In genomic region chr10:17640331-17640816, GRCh38 we compare ENCODE assay signal across 25 cellular contexts. TPM values are rescaled to one million over a fixed set of nuclear protein-coding genes. Genes with fewer than 3 reads are reported as not detected.
DNase-seq lines count a peak whose midpoint lies in the region; ATAC-seq, FAIRE-seq and TF ChIP-seq lines count a peak whose summit lies in the region.
"Had no signal": no experiment of that assay in that cellular context is flagged by ENCODE, and none has a peak within 500 bp of the region (broad histone marks: within the 10 kb centered on the region; RNA-seq: fewer than 3 reads in every experiment).

No MANE protein-coding gene starts in this region.

- CTCF ChIA-PET in HepG2 (lab: Yijun Ruan, JAX; ENCODE audit: low intra/inter-chr PET ratio, low total read pairs) = no interaction called here
- CTCF ChIA-PET in activated naive CD4-positive, alpha-beta T cell treated with anti-CD3 and anti-CD28 coated beads, Interleukin-2, amount 10 ng/mL, durations not matched to agents 7 days and 5 days (lab: Charles Lee) = no interaction called here

- no peak for TF ChIP-seq EP300 in HepG2 (IDR thresholded peaks at IDR 0.05; ENCODE audit: low read depth in 2 of 2, low read length in 2 of 2)
- TF ChIP-seq EP300 in HepG2 (CRISPR knock-in tag; IDR thresholded peaks at IDR 0.05; ENCODE audit: borderline replicate concordance) = no peak

- peaks cover 32% of the 10 kb centered on the region for H3K79me2 ChIP-seq in HepG2 (ENCODE audit: insufficient read depth, low read length)

- intact Hi-C loops in HepG2 (cut with micrococcal nuclease; ENCODE audit: unreplicated experiment) = no loop called here
- intact Hi-C loops in right lobe of liver (cut with DNase I) = no loop called here
- intact Hi-C loops in gastrocnemius medialis (cut with DNase I; ENCODE audit: low total_unique reads) = no loop called here

- H3K4me2 ChIP-seq in HepG2 (ENCODE audit: low read depth, low read length) = no peak overlapping the region
- H3K4me2 ChIP-seq: BLaER1 treated with 17β-estradiol and CSF1 and Interleukin-3, amounts not matched to agents 10 nM and 100 nM had no signal

- H3K4me3 ChIP-seq in HepG2 (replicated peaks in 1 of 3; ENCODE audit: insufficient read depth in 1 of 3, low read depth in 2 of 3, low read length in 3 of 3) = no peak overlapping the region
- H3K4me3 ChIP-seq in right lobe of liver = no peak overlapping the region
- no peak overlapping the region for H3K4me3 ChIP-seq in gastrocnemius medialis
- H3K4me3 ChIP-seq: BLaER1 treated with 17β-estradiol and CSF1 and Interleukin-3, amounts not matched to agents 10 nM and 100 nM; HAP-1 had no signal

- no peak for ATAC-seq in HepG2
- no peak for ATAC-seq in right lobe of liver
- no peak for ATAC-seq in gastrocnemius medialis

- DNase-seq in HepG2 (ENCODE audit: low spot score) = no peak
- DNase-seq in right lobe of liver = no peak
- DNase-seq in progenitor cell of endocrine pancreas (ENCODE audit: low spot score, unreplicated experiment) = no peak
- no peak for DNase-seq in NCI-H1436 (lab: John Stamatoyannopoulos, UW)
- no peak for DNase-seq in activated naive CD4-positive, alpha-beta T cell treated with anti-CD3 and anti-CD28 coated beads, Interleukin-2, amount 10 ng/mL, durations not matched to agents 7 days and 5 days
- DNase-seq in gastrocnemius medialis = no peak
- DNase-seq: AML-193; BE2C; Calu3; CD4-positive, alpha-beta memory T cell; COR-L47; DMS53; DMS79 treated with DMSO at 0.1 percent for 48 hours; GF-D8; GOT3; HFFc6 had no signal

- peak overlapping the region in 1 of 3 experiments; percentile 40 for H3K27ac Mint-ChIP-seq in nephron
- H3K27ac Mint-ChIP-seq in progenitor cell of endocrine pancreas = peak overlapping the region; percentile 41
- no peak overlapping the region for H3K27ac Mint-ChIP-seq in activated naive CD4-positive, alpha-beta T cell treated with anti-CD3 and anti-CD28 coated beads, Interleukin-2, amount 10 ng/mL, durations not matched to agents 7 days and 5 days
- H3K27ac Mint-ChIP-seq: CD14-positive monocyte, HFFc6 had no signal

- TF ChIP-seq POLR2A in HepG2 (IDR thresholded peaks at IDR 0.05; ENCODE audit: insufficient read depth in 1 of 2, low read depth in 2 of 2, low read length in 2 of 2) (no peak), right lobe of liver (IDR thresholded peaks at IDR 0.05) (no peak), gastrocnemius medialis (IDR thresholded peaks at IDR 0.05) (no peak)

- no peaks in the 10 kb centered on the region; the same call in 1 of the 2 replicates for H4K20me1 ChIP-seq in HepG2 (ENCODE audit: insufficient read depth, low read length)

- H3K4me1 ChIP-seq in HepG2 (ENCODE audit: insufficient read depth, low read length) = peaks cover 16% of the 10 kb centered on the region
- H3K4me1 ChIP-seq in right lobe of liver = peaks cover 0 to 18% (median 8%) of the 10 kb centered on the region in 4 donors
- peaks cover 12 to 16% of the 10 kb centered on the region in 2 donors for H3K4me1 ChIP-seq in gastrocnemius medialis
- H3K4me1 ChIP-seq: BE2C had no signal

- H3K4me1 Mint-ChIP-seq in nephron (peaks cover 12% of the 10 kb centered on the region), progenitor cell of endocrine pancreas (ENCODE audit: low read depth) (peaks cover 16% of the 10 kb centered on the region)
- H3K4me1 Mint-ChIP-seq in activated naive CD4-positive, alpha-beta T cell treated with anti-CD3 and anti-CD28 coated beads, Interleukin-2, amount 10 ng/mL, durations not matched to agents 7 days and 5 days = peaks cover 28% of the 10 kb centered on the region

- 96% methylated on average over 4 of the region's 4 CpGs for WGBS in HepG2 (ENCODE audit: low lambda C conversion rate)
- WGBS in right lobe of liver (ENCODE audit: insufficient coverage, low coverage, low lambda C conversion rate, missing lambda C conversion rate) = 90% methylated on average over 2 of the region's 4 CpGs

- TF ChIP-seq RAD21 in HepG2 (CRISPR knock-in tag; IDR thresholded peaks at IDR 0.05) = no peak

- BruUV-seq in HepG2 (replicated peaks; lab: Mats Ljungman, UMichigan) = no TSS peak

- H3K27ac ChIP-seq in HepG2 (ENCODE audit: extremely low read length, insufficient read depth, low read length) (no peak overlapping the region), right lobe of liver (no peak overlapping the region), gastrocnemius medialis (no peak overlapping the region)
- H3K27ac ChIP-seq: 22Rv1; BLaER1 treated with 17β-estradiol and CSF1 and Interleukin-3, amounts not matched to agents 10 nM and 100 nM had no signal

- H3K36me3 ChIP-seq in HepG2 (replicated peaks in 1 of 2; ENCODE audit: control insufficient read depth in 1 of 2, insufficient read depth in 2 of 2, low read length in 2 of 2) = no peaks in the 10 kb centered on the region
- no peaks in the 10 kb centered on the region for H3K36me3 ChIP-seq in right lobe of liver
- H3K36me3 ChIP-seq in gastrocnemius medialis = no peaks in the 10 kb centered on the region
- H3K36me3 ChIP-seq: BE2C, HAP-1 had no signal

- peaks cover 9% of the 10 kb centered on the region for H3K36me3 Mint-ChIP-seq in nephron (ENCODE audit: low read depth)
- H3K36me3 Mint-ChIP-seq in progenitor cell of endocrine pancreas (ENCODE audit: insufficient read depth) = no peaks in the 10 kb centered on the region
- peaks cover 2% of the 10 kb centered on the region for H3K36me3 Mint-ChIP-seq in activated naive CD4-positive, alpha-beta T cell treated with anti-CD3 and anti-CD28 coated beads, Interleukin-2, amount 10 ng/mL, durations not matched to agents 7 days and 5 days
- H3K36me3 Mint-ChIP-seq: CD14-positive monocyte had no signal

- no peak overlapping the region for H3K9ac ChIP-seq in HepG2 (ENCODE audit: insufficient read depth, low read depth, low read length)
- H3K9ac ChIP-seq: BLaER1 treated with 17β-estradiol and CSF1 and Interleukin-3, amounts not matched to agents 10 nM and 100 nM had no signal

- peaks cover 12% of the 10 kb centered on the region for H3K9me3 Mint-ChIP-seq in nephron
- peaks cover 4% of the 10 kb centered on the region for H3K9me3 Mint-ChIP-seq in progenitor cell of endocrine pancreas (ENCODE audit: low read depth)
- H3K9me3 Mint-ChIP-seq in activated naive CD4-positive, alpha-beta T cell treated with anti-CD3 and anti-CD28 coated beads, Interleukin-2, amount 10 ng/mL, durations not matched to agents 7 days and 5 days = no peaks in the 10 kb centered on the region
- H3K9me3 Mint-ChIP-seq: CD4-positive, alpha-beta memory T cell; HFFc6 had no signal

- TF ChIP-seq CTCF in HepG2 (CRISPR knock-in tag; IDR thresholded peaks at IDR 0.05) (no peak), right lobe of liver (IDR thresholded peaks at IDR 0.05) (no peak), nephron (IDR thresholded peaks at IDR 0.05; ENCODE audit: unreplicated experiment in 3 of 3) (no peak), progenitor cell of endocrine pancreas (IDR thresholded peaks at IDR 0.05; ENCODE audit: unreplicated experiment) (no peak), gastrocnemius medialis (IDR thresholded peaks at IDR 0.05 in 4 of 5, conservative IDR thresholded peaks at IDR 0.05 in 1 of 5) (no peak)

- in situ Hi-C loops in HepG2 (cut with HindIII; ENCODE audit: extremely low pct_ligation_motif_present, low pct_unique_long_range_greater_than_20kb) = no loop called here
- in situ Hi-C loops in gastrocnemius medialis (cut with MboI; ENCODE audit: low sequenced_read_pairs in 4 of 4) = no loop called here

- H3K27me3 ChIP-seq in HepG2 (ENCODE audit: control insufficient read depth in 1 of 2, insufficient read depth in 2 of 2, low read length in 2 of 2) (no peaks in the 10 kb centered on the region; a peak in 1 of 5 replicates), right lobe of liver (no peaks in the 10 kb centered on the region), gastrocnemius medialis (no peaks in the 10 kb centered on the region)
- H3K27me3 ChIP-seq: BE2C; BLaER1 treated with 17β-estradiol and CSF1 and Interleukin-3, amounts not matched to agents 10 nM and 100 nM had no signal

- no peaks in the 10 kb centered on the region for H3K9me3 ChIP-seq in HepG2 (ENCODE audit: low read length)
- no peaks in the 10 kb centered on the region for H3K9me3 ChIP-seq in right lobe of liver
- no peaks in the 10 kb centered on the region for H3K9me3 ChIP-seq in gastrocnemius medialis
- H3K9me3 ChIP-seq: BE2C; BLaER1 treated with 17β-estradiol and CSF1 and Interleukin-3, amounts not matched to agents 10 nM and 100 nM; HAP-1 had no signal

- POLR2A ChIA-PET in HepG2 (lab: Yijun Ruan, JAX) = no interaction called here

- H3K27me3 Mint-ChIP-seq in nephron (ENCODE audit: low read depth) = no peaks in the 10 kb centered on the region
- peaks cover 2% of the 10 kb centered on the region for H3K27me3 Mint-ChIP-seq in progenitor cell of endocrine pancreas
- peaks cover 4% of the 10 kb centered on the region for H3K27me3 Mint-ChIP-seq in activated naive CD4-positive, alpha-beta T cell treated with anti-CD3 and anti-CD28 coated beads, Interleukin-2, amount 10 ng/mL, durations not matched to agents 7 days and 5 days
- H3K27me3 Mint-ChIP-seq: CD4-positive, alpha-beta memory T cell had no signal

- H2AFZ ChIP-seq in HepG2 (ENCODE audit: low read length) = no peak overlapping the region

- H3K4me3 Mint-ChIP-seq in nephron (peak overlapping the region in 2 of 3 experiments; percentile 54 to 79), progenitor cell of endocrine pancreas (ENCODE audit: low read depth) (no peak overlapping the region)
- no peak overlapping the region for H3K4me3 Mint-ChIP-seq in activated naive CD4-positive, alpha-beta T cell treated with anti-CD3 and anti-CD28 coated beads, Interleukin-2, amount 10 ng/mL, durations not matched to agents 7 days and 5 days
- H3K4me3 Mint-ChIP-seq: CD14-positive monocyte; CD4-positive, alpha-beta memory T cell; HFFc6 had no signal

- no peak for FAIRE-seq in HepG2 (lab: Jason Lieb, UNC)
- FAIRE-seq: A204.1, GM12891, GM18507, H54 had no signal

RNA-seq across cellular contexts. Expression of gene STAM, which starts 3.6 kb away (rescaled TPM):
- total RNA-seq in HepG2 (2016; rRNA removed; fragmentation: Illumina TruSeq; extraction: Trizol) (25.1 and 31.7 TPM in 2 replicates), right lobe of liver (10 to 100 TPM in 2 of 6 experiments, 1 to 10 TPM in 4; 7.9 to 13.4 (median 8.2) TPM), progenitor cell of endocrine pancreas (25.1 and 27.8 TPM in 2 replicates), gastrocnemius medialis (10 to 100 TPM; 28.6 to 52.0 (median 35.2) TPM)
- total RNA-seq in HepG2 (2016; cell fraction: cytosol; rRNA removed; fragmentation: Illumina TruSeq; extraction: Trizol; ENCODE audit: low read depth) = 5.4 TPM in 2 replicates
- total RNA-seq in HepG2 (2016; cell fraction: insoluble cytoplasmic fraction; rRNA removed; fragmentation: Illumina TruSeq; extraction: Trizol) = 26.6 and 29.6 TPM in 2 replicates
- total RNA-seq in HepG2 (2016; cell fraction: membrane; rRNA removed; fragmentation: Illumina TruSeq; extraction: Trizol) = 11.2 and 11.3 TPM in 2 replicates
- total RNA-seq in HepG2 (2016; cell fraction: nucleus; rRNA removed; fragmentation: Illumina TruSeq; extraction: Trizol) = 37.3 and 38.6 TPM in 2 replicates
- polyA plus RNA-seq in HepG2 (2011; rRNA removed) = 17.7 and 19.5 TPM in 2 replicates
- polyA plus RNA-seq in HepG2 (2011; cell fraction: cytosol; rRNA removed) = 15.3 and 21.5 TPM in 2 replicates
- 10.6 and 11.9 TPM in 2 replicates for polyA plus RNA-seq in HepG2 (2011; cell fraction: nucleus; rRNA removed)
- 15.8 and 19.6 TPM in 2 replicates for polyA plus RNA-seq in HepG2 (2012)
- 1.7 and 2.0 TPM in 2 replicates for polyA plus RNA-seq in HepG2 (2016; cell fraction: cytosol; fragmentation: Illumina TruSeq; extraction: Trizol; ENCODE audit: low read depth)
- 34.4 and 39.5 TPM in 2 replicates for polyA plus RNA-seq in HepG2 (2016; cell fraction: insoluble cytoplasmic fraction; fragmentation: Illumina TruSeq; extraction: Trizol; ENCODE audit: low read depth)
- 5.8 and 6.3 TPM in 2 replicates for polyA plus RNA-seq in HepG2 (2016; cell fraction: membrane; fragmentation: Illumina TruSeq; extraction: Trizol; ENCODE audit: low read depth)
- polyA plus RNA-seq in HepG2 (2016; cell fraction: nucleus; fragmentation: Illumina TruSeq; extraction: Trizol; ENCODE audit: insufficient read depth, low read depth) = 24.4 and 25.4 TPM in 2 replicates
- 22.5 and 30.1 TPM in 2 replicates for polyA minus RNA-seq in HepG2 (2011; rRNA and poly(A)+ RNA removed; ENCODE audit: low replicate concordance)
- 20.3 and 26.5 TPM in 2 replicates for polyA minus RNA-seq in HepG2 (2011; cell fraction: cytosol; rRNA and poly(A)+ RNA removed)
- 95.6 and 102 TPM in 2 replicates for polyA minus RNA-seq in HepG2 (2011; cell fraction: nucleus; rRNA and poly(A)+ RNA removed)

RNA-seq across cellular contexts. Expression of gene HACD1, which starts 23.2 kb away (rescaled TPM):
- total RNA-seq in HepG2 (2016; rRNA removed; fragmentation: Illumina TruSeq; extraction: Trizol) (31.7 and 47.6 TPM in 2 replicates), right lobe of liver (1 to 10 TPM in 5 of 6 experiments, under 1 TPM in 1; 0.79 to 6.4 (median 1.7) TPM), progenitor cell of endocrine pancreas (14.3 and 15.9 TPM in 2 replicates), gastrocnemius medialis (10 to 100 TPM; 16.5 to 73.4 (median 44.3) TPM)
- total RNA-seq in HepG2 (2016; cell fraction: cytosol; rRNA removed; fragmentation: Illumina TruSeq; extraction: Trizol; ENCODE audit: low read depth) = 24.9 and 27.9 TPM in 2 replicates
- 34.4 and 46.4 TPM in 2 replicates for total RNA-seq in HepG2 (2016; cell fraction: insoluble cytoplasmic fraction; rRNA removed; fragmentation: Illumina TruSeq; extraction: Trizol)
- 36.8 and 37.9 TPM in 2 replicates for total RNA-seq in HepG2 (2016; cell fraction: membrane; rRNA removed; fragmentation: Illumina TruSeq; extraction: Trizol)
- total RNA-seq in HepG2 (2016; cell fraction: nucleus; rRNA removed; fragmentation: Illumina TruSeq; extraction: Trizol) = 41.2 and 41.6 TPM in 2 replicates
- polyA plus RNA-seq in HepG2 (2011; rRNA removed) = 34.2 and 43.4 TPM in 2 replicates
- polyA plus RNA-seq in HepG2 (2011; cell fraction: cytosol; rRNA removed) = 12.3 and 17.0 TPM in 2 replicates
- polyA plus RNA-seq in HepG2 (2011; cell fraction: nucleus; rRNA removed) = 16.5 and 23.0 TPM in 2 replicates
- 24.3 and 26.8 TPM in 2 replicates for polyA plus RNA-seq in HepG2 (2012)
- 37.7 and 37.9 TPM in 2 replicates for polyA plus RNA-seq in HepG2 (2016; cell fraction: cytosol; fragmentation: Illumina TruSeq; extraction: Trizol; ENCODE audit: low read depth)
- 30.1 and 31.0 TPM in 2 replicates for polyA plus RNA-seq in HepG2 (2016; cell fraction: insoluble cytoplasmic fraction; fragmentation: Illumina TruSeq; extraction: Trizol; ENCODE audit: low read depth)
- 31.9 and 36.7 TPM in 2 replicates for polyA plus RNA-seq in HepG2 (2016; cell fraction: membrane; fragmentation: Illumina TruSeq; extraction: Trizol; ENCODE audit: low read depth)
- 55.5 and 64.1 TPM in 2 replicates for polyA plus RNA-seq in HepG2 (2016; cell fraction: nucleus; fragmentation: Illumina TruSeq; extraction: Trizol; ENCODE audit: insufficient read depth, low read depth)
- 22.0 and 22.8 TPM in 2 replicates for polyA minus RNA-seq in HepG2 (2011; rRNA and poly(A)+ RNA removed; ENCODE audit: low replicate concordance)
- polyA minus RNA-seq in HepG2 (2011; cell fraction: cytosol; rRNA and poly(A)+ RNA removed) = 12.8 and 18.0 TPM in 2 replicates
- 23.7 and 24.9 TPM in 2 replicates for polyA minus RNA-seq in HepG2 (2011; cell fraction: nucleus; rRNA and poly(A)+ RNA removed)

Comparison
In these comparisons a context has a peak if more than half of its experiments do, and no peak if none do; other contexts are left out.
1. H3K4me3 Mint-ChIP-seq: peak in nephron (2 of 3); none in progenitor cell of endocrine pancreas (single experiment) and activated naive CD4-positive, alpha-beta T cell treated with anti-CD3 and anti-CD28 coated beads, Interleukin-2, amount 10 ng/mL, durations not matched to agents 7 days and 5 days (single experiment).